Comparison of ENCODE assay signal across 8 cellular contexts in genomic region chr17:18403604-18404003, GRCh38.
DNase-seq lines count a peak whose midpoint lies in the region; ATAC-seq lines count a peak whose summit lies in the region.
"Not testable (repeated sequence)": the region's sequence is repeated elsewhere in the genome, so short reads cannot be mapped to it uniquely, and the experiment has no call there.

No MANE protein-coding gene starts in this region.

- H3K9me3 Mint-ChIP-seq in stimulated activated naive B cell treated with anti-CD40 and anti-IgM and Interleukin-4, amounts not matched to agents 10 μg/mL and 1 μg/mL and 100 μg/mL, for 72 hours: not testable (repeated sequence)

- H3K27me3 Mint-ChIP-seq in stimulated activated naive B cell treated with anti-CD40 and anti-IgM and Interleukin-4, amounts not matched to agents 10 μg/mL and 1 μg/mL and 100 μg/mL, for 72 hours: not testable (repeated sequence)

- H3K4me1 Mint-ChIP-seq in stimulated activated naive B cell treated with anti-CD40 and anti-IgM and Interleukin-4, amounts not matched to agents 10 μg/mL and 1 μg/mL and 100 μg/mL, for 72 hours: not testable (repeated sequence)

- not testable (repeated sequence) for H3K4me3 Mint-ChIP-seq in stimulated activated naive B cell treated with anti-CD40 and anti-IgM and Interleukin-4, amounts not matched to agents 10 μg/mL and 1 μg/mL and 100 μg/mL, for 72 hours

- DNase-seq in stimulated activated naive B cell treated with anti-CD40 and anti-IgM and Interleukin-4, amounts not matched to agents 10 μg/mL and 1 μg/mL and 100 μg/mL, for 72 hours: not testable (repeated sequence)

- ATAC-seq in GM18502 (IDR thresholded peaks at IDR 0.05; ENCODE audit: poor library complexity, unreplicated experiment): peak; percentile 91
- ATAC-seq in GM18907 (IDR thresholded peaks at IDR 0.05; ENCODE audit: unreplicated experiment): peak; percentile 87
- ATAC-seq in GM19452 (IDR thresholded peaks at IDR 0.05; ENCODE audit: unreplicated experiment): peak; percentile 87
- peak; percentile 95 for ATAC-seq in GM21723 (IDR thresholded peaks at IDR 0.05; ENCODE audit: unreplicated experiment)
- ATAC-seq in HG02870 (IDR thresholded peaks at IDR 0.05; ENCODE audit: unreplicated experiment): peak; percentile 77
- ATAC-seq in HG03108 (IDR thresholded peaks at IDR 0.05; ENCODE audit: unreplicated experiment): peak; percentile 72
- peak; percentile 71 for ATAC-seq in HG03520 (IDR thresholded peaks at IDR 0.05; ENCODE audit: unreplicated experiment)
- peak; percentile 93 to 97 for ATAC-seq in stimulated activated naive B cell treated with anti-CD40 and anti-IgM and Interleukin-4, amounts not matched to agents 10 μg/mL and 1 μg/mL and 100 μg/mL, for 72 hours (replicated peaks)

- H3K27ac Mint-ChIP-seq in stimulated activated naive B cell treated with anti-CD40 and anti-IgM and Interleukin-4, amounts not matched to agents 10 μg/mL and 1 μg/mL and 100 μg/mL, for 72 hours: not testable (repeated sequence)

- not testable (repeated sequence) for H3K36me3 Mint-ChIP-seq in stimulated activated naive B cell treated with anti-CD40 and anti-IgM and Interleukin-4, amounts not matched to agents 10 μg/mL and 1 μg/mL and 100 μg/mL, for 72 hours
